ENCODE assay signal across 21 cellular contexts in genomic region chr14:77924392-77924948, GRCh38.
"Had no signal": no experiment of that assay in that cellular context is flagged by ENCODE, and none has a peak within 500 bp of the region (broad histone marks: within the 10 kb centered on the region; RNA-seq: fewer than 3 reads in every experiment).

No MANE protein-coding gene starts in this region.

- H3K27ac Mint-ChIP-seq: naive B cell; natural killer cell; stimulated activated naive B cell treated with anti-CD40 and anti-IgM and Interleukin-4, amounts not matched to agents 10 μg/mL and 1 μg/mL and 100 μg/mL, for 72 hours; stimulated activated naive CD8-positive, alpha-beta T cell treated with anti-CD3 and anti-CD28 coated beads, Interleukin-15, Interleukin-2, amounts not matched to agents 100 ng/mL and 50 ng/mL, for 24 hours; type B pancreatic cell had no signal

- H3K27me3 ChIP-seq: heart right ventricle, hepatocyte, neutrophil, right atrium auricular region, tibial nerve, uterus had no signal

- H3K36me3 ChIP-seq: neutrophil, right atrium auricular region, uterus had no signal

- H3K9me3 ChIP-seq: neutrophil, right atrium auricular region, uterus had no signal

- H3K4me1 ChIP-seq: heart right ventricle, left ventricle myocardium inferior, parathyroid adenoma, right atrium auricular region, tibial nerve, uterus had no signal

- H2AFZ ChIP-seq: hepatocyte, parathyroid adenoma had no signal

- H3K27me3 Mint-ChIP-seq: naive B cell; stimulated activated naive B cell treated with anti-CD40 and anti-IgM and Interleukin-4, amounts not matched to agents 10 μg/mL and 1 μg/mL and 100 μg/mL, for 72 hours; stimulated activated naive CD8-positive, alpha-beta T cell treated with anti-CD3 and anti-CD28 coated beads, Interleukin-15, Interleukin-2, amounts not matched to agents 100 ng/mL and 50 ng/mL, for 24 hours had no signal

- H3K9me3 Mint-ChIP-seq: natural killer cell had no signal

- H3K9ac ChIP-seq: parathyroid adenoma had no signal

- H3K36me3 Mint-ChIP-seq: natural killer cell had no signal

- ATAC-seq: heart right ventricle; natural killer cell; stimulated activated naive B cell treated with anti-CD40 and anti-IgM and Interleukin-4, amounts not matched to agents 10 μg/mL and 1 μg/mL and 100 μg/mL, for 72 hours had no signal

- H3K4me3 ChIP-seq: heart right ventricle, hepatocyte, left ventricle myocardium inferior, lung, right atrium auricular region, smooth muscle cell, tibial nerve, uterus had no signal

- H3K4me2 ChIP-seq: hepatocyte, smooth muscle cell had no signal

- H3K27ac ChIP-seq: heart right ventricle, hepatocyte, left ventricle myocardium inferior, neutrophil, parathyroid adenoma, right atrium auricular region, tibial nerve, uterus had no signal

- H3K79me2 ChIP-seq: hepatocyte, parathyroid adenoma had no signal

- DNase-seq: heart right ventricle; left ventricle myocardium inferior; mesendoderm; naive B cell; natural killer cell; occipital lobe; stimulated activated CD4-positive, alpha-beta T cell treated with anti-CD3 and anti-CD28 coated beads, Interleukin-1b, Interleukin-23, amount 100 ng/mL, for 48 hours; stimulated activated CD4-positive, alpha-beta T cell treated with anti-CD3 and anti-CD28 coated beads, Interleukin-4, amount 100 ng/mL, for 1 hour; stimulated activated naive B cell treated with anti-CD40 and anti-IgM and Interleukin-4, amounts not matched to agents 10 μg/mL and 1 μg/mL and 100 μg/mL, for 72 hours; substantia nigra; uterus had no signal

- H3K4me3 Mint-ChIP-seq: mesothelial cell of epicardium; naive B cell; natural killer cell; stimulated activated naive B cell treated with anti-CD40 and anti-IgM and Interleukin-4, amounts not matched to agents 10 μg/mL and 1 μg/mL and 100 μg/mL, for 72 hours; stimulated activated naive CD8-positive, alpha-beta T cell treated with anti-CD3 and anti-CD28 coated beads, Interleukin-15, Interleukin-2, amounts not matched to agents 100 ng/mL and 50 ng/mL, for 24 hours; type B pancreatic cell had no signal

- H3K4me1 Mint-ChIP-seq: natural killer cell; stimulated activated naive B cell treated with anti-CD40 and anti-IgM and Interleukin-4, amounts not matched to agents 10 μg/mL and 1 μg/mL and 100 μg/mL, for 72 hours had no signal
